ENCODE assay signal across 7 cellular contexts in genomic region chr20:63969851-63970713, GRCh38. TPM values are rescaled to one million over a fixed set of nuclear protein-coding genes. Genes with fewer than 3 reads are reported as not detected.
DNase-seq lines count a peak whose midpoint lies in the region; ATAC-seq and TF ChIP-seq lines count a peak whose summit lies in the region.

TSS of gene ZNF512B (minus strand) at chr20:63969930. CDS start at chr20:63967950, 1,980 bp downstream.

- peaks cover 26% of the 10 kb centered on the region for H3K36me3 ChIP-seq in lower lobe of right lung

- intact Hi-C loops in activated CD4-positive, alpha-beta T cell treated with anti-CD3 and anti-CD28 coated beads for 36 hours (cut with DNase I, micrococcal nuclease) = loop anchor here (5.0 to 10.0 kb wide), 4 partner anchors 73 to 755 kb away; partner anchors contain the start of genes DNAJC5 (in 1 of the 2), LIME1 (in 1 of the 2), SLC2A4RG (in 1 of the 2) and YTHDF1 (in 1 of the 2)
- intact Hi-C loops in lower lobe of right lung (cut with DNase I) = no loop called here

- no peak for DNase-seq in GM12864 (ENCODE audit: low read depth)
- peak; percentile 58 for DNase-seq in NCI-H1105 (lab: John Stamatoyannopoulos, UW)
- peak; percentile 78 for DNase-seq in activated CD4-positive, alpha-beta T cell treated with anti-CD3 and anti-CD28 coated beads for 36 hours
- DNase-seq in effector CD8-positive, alpha-beta T cell (lab: John Stamatoyannopoulos, UW) = peak; percentile 56
- DNase-seq in lower lobe of right lung = no peak
- DNase-seq in stimulated activated naive B cell treated with anti-CD40 and anti-IgM and Interleukin-4, amounts not matched to agents 10 μg/mL and 1 μg/mL and 100 μg/mL, for 72 hours = no peak

- H3K9me3 Mint-ChIP-seq in activated CD4-positive, alpha-beta T cell treated with anti-CD3 and anti-CD28 coated beads for 36 hours (ENCODE audit: low read depth) = no peaks in the 10 kb centered on the region
- H3K9me3 Mint-ChIP-seq in stimulated activated naive B cell treated with anti-CD40 and anti-IgM and Interleukin-4, amounts not matched to agents 10 μg/mL and 1 μg/mL and 100 μg/mL, for 72 hours = peaks cover 3 to 4% of the 10 kb centered on the region in 2 donors

- ATAC-seq in activated CD4-positive, alpha-beta T cell treated with anti-CD3 and anti-CD28 coated beads for 36 hours = peak; percentile 54
- peak; percentile 55 to 67 for ATAC-seq in lower lobe of right lung
- peak; percentile 48 to 62 for ATAC-seq in stimulated activated naive B cell treated with anti-CD40 and anti-IgM and Interleukin-4, amounts not matched to agents 10 μg/mL and 1 μg/mL and 100 μg/mL, for 72 hours (replicated peaks)
- ATAC-seq in GM18502 (IDR thresholded peaks at IDR 0.05; ENCODE audit: poor library complexity, unreplicated experiment) = no peak

- H3K4me3 ChIP-seq in GM12864 (ENCODE audit: low read depth, low read length) (peak within 1 kb of the TSS; percentile 68), lower lobe of right lung (peak within 1 kb of the TSS; percentile 65)

- no peaks in the 10 kb centered on the region for H3K9me3 ChIP-seq in lower lobe of right lung

- POLR2A ChIA-PET in activated CD4-positive, alpha-beta T cell treated with anti-CD3 and anti-CD28 coated beads for 36 hours (lab: Charles Lee) = no interaction called here

- no peaks in the 10 kb centered on the region for H3K27me3 Mint-ChIP-seq in activated CD4-positive, alpha-beta T cell treated with anti-CD3 and anti-CD28 coated beads for 36 hours
- no peaks in the 10 kb centered on the region for H3K27me3 Mint-ChIP-seq in stimulated activated naive B cell treated with anti-CD40 and anti-IgM and Interleukin-4, amounts not matched to agents 10 μg/mL and 1 μg/mL and 100 μg/mL, for 72 hours

- H3K4me1 Mint-ChIP-seq in activated CD4-positive, alpha-beta T cell treated with anti-CD3 and anti-CD28 coated beads for 36 hours = peaks cover 22% of the 10 kb centered on the region
- peaks cover 16 to 21% of the 10 kb centered on the region in 2 donors for H3K4me1 Mint-ChIP-seq in stimulated activated naive B cell treated with anti-CD40 and anti-IgM and Interleukin-4, amounts not matched to agents 10 μg/mL and 1 μg/mL and 100 μg/mL, for 72 hours

- no peaks in the 10 kb centered on the region for H3K27me3 ChIP-seq in lower lobe of right lung (ENCODE audit: low read depth)

- peak within 1 kb of the TSS; percentile 77 for H3K4me3 Mint-ChIP-seq in activated CD4-positive, alpha-beta T cell treated with anti-CD3 and anti-CD28 coated beads for 36 hours
- peak within 1 kb of the TSS; percentile 89 to 90 for H3K4me3 Mint-ChIP-seq in stimulated activated naive B cell treated with anti-CD40 and anti-IgM and Interleukin-4, amounts not matched to agents 10 μg/mL and 1 μg/mL and 100 μg/mL, for 72 hours

- peaks cover 14% of the 10 kb centered on the region for H3K36me3 Mint-ChIP-seq in activated CD4-positive, alpha-beta T cell treated with anti-CD3 and anti-CD28 coated beads for 36 hours (ENCODE audit: low read depth)
- H3K36me3 Mint-ChIP-seq in stimulated activated naive B cell treated with anti-CD40 and anti-IgM and Interleukin-4, amounts not matched to agents 10 μg/mL and 1 μg/mL and 100 μg/mL, for 72 hours = peaks cover 26 to 30% of the 10 kb centered on the region in 2 donors

- H3K4me1 ChIP-seq in lower lobe of right lung = peaks cover 33% of the 10 kb centered on the region

- H3K27ac ChIP-seq in lower lobe of right lung = peak within 1 kb of the TSS; percentile 71

- CTCF ChIA-PET in activated CD4-positive, alpha-beta T cell treated with anti-CD3 and anti-CD28 coated beads for 36 hours (lab: Charles Lee) = no interaction called here

- no peak for TF ChIP-seq CTCF in GM12864 (IDR thresholded peaks at IDR 0.05; ENCODE audit: low read depth, low read length, missing control alignments)
- no peak for TF ChIP-seq CTCF in lower lobe of right lung (IDR thresholded peaks at IDR 0.05)

- peak within 1 kb of the TSS; percentile 83 for H3K27ac Mint-ChIP-seq in activated CD4-positive, alpha-beta T cell treated with anti-CD3 and anti-CD28 coated beads for 36 hours
- peak within 1 kb of the TSS; percentile 94 for H3K27ac Mint-ChIP-seq in stimulated activated naive B cell treated with anti-CD40 and anti-IgM and Interleukin-4, amounts not matched to agents 10 μg/mL and 1 μg/mL and 100 μg/mL, for 72 hours

RNA-seq across cellular contexts. Expression of gene ZNF512B, which starts in this region (rescaled TPM):
- total RNA-seq in activated CD4-positive, alpha-beta T cell treated with anti-CD3 and anti-CD28 coated beads for 36 hours = 10 to 100 TPM; 12.6 to 13.1 TPM
- 13.7 TPM for total RNA-seq in lower lobe of right lung

Comparison
In these comparisons a context has a peak if more than half of its experiments do, and no peak if none do; other contexts are left out.
1. DNase-seq: peak in NCI-H1105 (single experiment), activated CD4-positive, alpha-beta T cell treated with anti-CD3 and anti-CD28 coated beads for 36 hours (single experiment) and effector CD8-positive, alpha-beta T cell (single experiment); none in GM12864 (single experiment), lower lobe of right lung (single experiment) and stimulated activated naive B cell treated with anti-CD40 and anti-IgM and Interleukin-4, amounts not matched to agents 10 μg/mL and 1 μg/mL and 100 μg/mL, for 72 hours (single experiment).